Comparison of ENCODE assay signal across 1 cellular context in genomic region chr18:8874872-8875271, GRCh38.
A peak's percentile ranks its signal among the peaks of the same experiment; 100 is the strongest.
TF ChIP-seq lines count a peak whose summit lies in the region.

No MANE protein-coding gene starts in this region.

TF ChIP-seq in K562, 482 proteins besides CTCF, POLR2A, EP300 and RAD21 (continued from another document):
- TF ChIP-seq ZNF407 (IDR thresholded peaks at IDR 0.05; ENCODE audit: low read depth) (no peak), RCOR1 (IDR thresholded peaks at IDR 0.05; ENCODE audit: borderline replicate concordance in 1 of 2, low read depth in 2 of 2, low read length in 2 of 2) (0 out of 4 replicates have a peak, but pooled peaks of 1 of the 2 experiments have one; percentile 28), TCF7 (IDR thresholded peaks at IDR 0.05; ENCODE audit: borderline replicate concordance) (no peak), TFE3 (CRISPR knock-in tag; IDR thresholded peaks at IDR 0.05) (peak; percentile 99), TRIM28 (IDR thresholded peaks at IDR 0.05) (no peak), FOS (IDR thresholded peaks at IDR 0.05; ENCODE audit: extremely low read depth, insufficient read length) (no peak), E2F6 (IDR thresholded peaks at IDR 0.05; ENCODE audit: borderline replicate concordance in 1 of 2, extremely low read depth in 1 of 2, insufficient read depth in 1 of 2, insufficient read length in 1 of 2, low read depth in 1 of 2, low read length in 1 of 2, poor library complexity in 1 of 2, severe bottlenecking in 1 of 2) (peak in 1 of 2 experiments; percentile 4), PTRF (tag; IDR thresholded peaks at IDR 0.05) (no peak), FOXJ3 (CRISPR knock-in tag; IDR thresholded peaks at IDR 0.05) (no peak), ZNF707 (CRISPR knock-in tag; conservative IDR thresholded peaks at IDR 0.05) (no peak), ZBTB2 (IDR thresholded peaks at IDR 0.05) (no peak)
- TF ChIP-seq, protein P1, sequence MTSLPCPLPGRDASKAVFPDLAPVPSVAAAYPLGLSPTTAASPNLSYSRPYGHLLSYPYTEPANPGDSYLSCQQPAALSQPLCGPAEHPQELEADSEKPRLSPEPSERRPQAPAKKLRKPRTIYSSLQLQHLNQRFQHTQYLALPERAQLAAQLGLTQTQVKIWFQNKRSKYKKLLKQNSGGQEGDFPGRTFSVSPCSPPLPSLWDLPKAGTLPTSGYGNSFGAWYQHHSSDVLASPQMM (CRISPR knock-in tag; IDR thresholded peaks at IDR 0.05): no peak
